8 cellular contexts compared by ENCODE assay signal in genomic region chr2:241391892-241392665, GRCh38. TPM values are rescaled to one million over a fixed set of nuclear protein-coding genes. Genes with fewer than 3 reads are reported as not detected.
DNase-seq lines count a peak whose midpoint lies in the region; ATAC-seq and TF ChIP-seq lines count a peak whose summit lies in the region.

No MANE protein-coding gene starts in this region.

- H3K18ac ChIP-seq in neuronal stem cell (ENCODE audit: low read length), result no peak overlapping the region

- H2BK5ac ChIP-seq in neuronal stem cell (ENCODE audit: low read length), result no peak overlapping the region

- H3K36me3 ChIP-seq in neuronal stem cell (replicated peaks in 1 of 2; ENCODE audit: control insufficient read depth in 2 of 2, insufficient read depth in 2 of 2, low read length in 2 of 2), result peaks cover 4 to 14% of the 10 kb centered on the region in 2 donors

- H2BK12ac ChIP-seq in neuronal stem cell (ENCODE audit: low read length), result no peak overlapping the region

- no peak overlapping the region for H3K9ac ChIP-seq in neuronal stem cell (ENCODE audit: low read depth, low read length, poor library complexity)

- no peak overlapping the region for H3K4me3 ChIP-seq in NB4 (ENCODE audit: low read depth, low read length)
- no peak overlapping the region for H3K4me3 ChIP-seq in neuronal stem cell (ENCODE audit: low read length in 2 of 2)

- no peak overlapping the region for H4K91ac ChIP-seq in neuronal stem cell (ENCODE audit: low read depth, low read length, poor library complexity)

- no peak overlapping the region for H3K4ac ChIP-seq in neuronal stem cell (ENCODE audit: low read length)

- H4K8ac ChIP-seq in neuronal stem cell (ENCODE audit: low read depth, low read length), result no peak overlapping the region

- H3K9me3 ChIP-seq in neuronal stem cell (replicated peaks in 1 of 2; ENCODE audit: control insufficient read depth in 2 of 2, insufficient read depth in 1 of 2, low read depth in 1 of 2, low read length in 2 of 2), result peaks cover 1 to 3% of the 10 kb centered on the region in 2 donors

- no peaks in the 10 kb centered on the region for H3K4me1 ChIP-seq in neuronal stem cell (ENCODE audit: control insufficient read depth in 2 of 2, insufficient read depth in 1 of 2, low read depth in 1 of 2, low read length in 2 of 2)

- H3K79me1 ChIP-seq in neuronal stem cell (ENCODE audit: low read depth, low read length), result no peaks in the 10 kb centered on the region

- H3K4me2 ChIP-seq in neuronal stem cell (ENCODE audit: insufficient read depth, low read length, poor library complexity, severe bottlenecking), result no peak overlapping the region

- no peak overlapping the region for H2BK15ac ChIP-seq in neuronal stem cell (ENCODE audit: low read length)

- no peak overlapping the region for H3K23ac ChIP-seq in neuronal stem cell (ENCODE audit: low read depth, low read length, poor library complexity)

- H3K27me3 ChIP-seq in neuronal stem cell (ENCODE audit: control insufficient read depth in 3 of 3, insufficient read depth in 3 of 3, low read depth in 1 of 3, low read length in 3 of 3), result no peaks in the 10 kb centered on the region

- H2AK5ac ChIP-seq in neuronal stem cell (ENCODE audit: low read depth, low read length), result no peak overlapping the region

- DNase-seq in NCI-H748 (lab: John Stamatoyannopoulos, UW; ENCODE audit: unreplicated experiment) (peak; percentile 18), NCI-H748 treated with DMSO at 0.1 percent for 48 hours (lab: John Stamatoyannopoulos, UW) (no peak), NB4 (ENCODE audit: low read depth) (peak; percentile 45), epidermal melanocyte (ENCODE audit: insufficient read length, low spot score) (peak; percentile 27), neuronal stem cell (ENCODE audit: low spot score) (peak; percentile 9), posterior vena cava (ENCODE audit: low spot score) (no peak)

- WGBS in neuronal stem cell (ENCODE audit: extremely low coverage in 2 of 2, insufficient read length in 2 of 2, insufficient replicate concordance in 1 of 2), 2 donors, result no CpG with 5 or more reads among the region's 6 CpGs

- ATAC-seq in HG03097 (IDR thresholded peaks at IDR 0.05; ENCODE audit: low FRiP score, unreplicated experiment), result no peak
- no peak for ATAC-seq in HG02759 (IDR thresholded peaks at IDR 0.05; ENCODE audit: unreplicated experiment)

- TF ChIP-seq CTCF in NB4 (IDR thresholded peaks at IDR 0.05; ENCODE audit: low read depth, low read length), result peak; percentile 52

- H2AFZ ChIP-seq in neuronal stem cell (ENCODE audit: low read length), result no peak overlapping the region

- intact Hi-C loops in posterior vena cava (cut with DNase I), result no loop called here

- no peak overlapping the region for H3K14ac ChIP-seq in neuronal stem cell (ENCODE audit: low read length)

- no peak overlapping the region for H3K27ac ChIP-seq in neuronal stem cell (replicated peaks; ENCODE audit: low read length)

- TF ChIP-seq POLR2A in NB4 (IDR thresholded peaks at IDR 0.05; ENCODE audit: extremely low read depth, insufficient read length), result no peak

- no peak overlapping the region for H2BK120ac ChIP-seq in neuronal stem cell (ENCODE audit: low read depth, low read length)

RNA-seq across cellular contexts. Expression of gene FARP2, which starts 36.0 kb away (rescaled TPM):
- 11.9 TPM for polyA plus RNA-seq in neuronal stem cell (2013, experiment 1 of 2)
- polyA plus RNA-seq in neuronal stem cell (2013, experiment 2 of 2), result 11.2 TPM
- total RNA-seq in posterior vena cava, result 10 to 100 TPM; 31.1 to 35.3 TPM

Comparison
In these comparisons a context has a peak if more than half of its experiments do, and no peak if none do; other contexts are left out.
1. DNase-seq: peak in NCI-H748 (single experiment), NB4 (single experiment), epidermal melanocyte (single experiment) and neuronal stem cell (single experiment); none in NCI-H748 treated with DMSO at 0.1 percent for 48 hours (single experiment) and posterior vena cava (single experiment).